ENCODE assay signal across 1 cellular context in the genomic region with DNA sequence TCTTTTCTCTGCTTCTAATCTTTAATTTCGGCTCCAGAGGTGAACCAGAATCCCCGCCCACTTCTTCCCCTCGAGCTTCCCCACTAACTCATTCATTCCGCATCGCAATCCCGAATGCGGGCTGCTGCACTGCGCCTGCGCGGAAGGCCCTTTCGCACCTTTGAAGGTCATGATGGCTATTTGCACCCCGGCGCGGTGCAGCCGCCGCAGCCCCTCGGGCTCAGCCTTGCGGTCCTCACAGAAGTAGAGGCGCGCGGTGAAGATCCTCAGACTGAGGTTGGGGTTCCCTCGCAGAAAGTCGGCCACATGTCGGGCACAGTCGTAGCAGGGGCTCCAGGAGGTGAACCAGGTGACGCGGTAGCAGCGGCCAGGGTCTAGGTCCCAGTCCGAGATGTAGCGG.
A peak's percentile ranks its signal among the peaks of the same experiment; 100 is the strongest.
TF ChIP-seq lines count a peak whose summit lies in the region.

No MANE protein-coding gene starts in this region.

TF ChIP-seq in H1, 55 proteins besides CTCF, POLR2A, EP300 and RAD21 (continued from another document):
- TF ChIP-seq, protein P1, sequence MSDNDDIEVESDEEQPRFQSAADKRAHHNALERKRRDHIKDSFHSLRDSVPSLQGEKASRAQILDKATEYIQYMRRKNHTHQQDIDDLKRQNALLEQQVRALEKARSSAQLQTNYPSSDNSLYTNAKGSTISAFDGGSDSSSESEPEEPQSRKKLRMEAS (IDR thresholded peaks at IDR 0.05), result peak; percentile 78
- no peak for TF ChIP-seq CBX8 (IDR thresholded peaks at IDR 0.05; ENCODE audit: borderline replicate concordance, low read depth, low read length)
